ENCODE assay signal across 30 cellular contexts in the genomic region with DNA sequence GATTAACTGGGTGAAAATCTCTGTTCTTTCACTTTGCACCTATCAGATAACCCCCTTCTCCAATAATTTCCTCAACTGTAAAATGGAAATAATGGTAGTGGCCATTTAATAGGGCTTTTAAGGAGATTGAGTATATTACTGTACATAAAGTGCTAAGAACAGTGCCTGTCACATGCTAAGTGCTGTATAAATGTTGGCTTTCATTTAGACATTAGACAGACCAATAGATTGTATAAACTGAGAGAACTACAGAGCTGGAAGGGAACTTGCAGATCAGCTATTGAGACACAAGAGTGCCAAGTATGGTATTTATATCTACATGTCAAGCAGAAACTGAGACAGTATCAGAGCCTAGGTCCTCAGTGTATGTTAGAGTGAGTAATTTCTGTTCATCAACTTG.
"Had no signal": no experiment of that assay in that cellular context is flagged by ENCODE, and none has a peak within 500 bp of the region (broad histone marks: within the 10 kb centered on the region; RNA-seq: fewer than 3 reads in every experiment).

No MANE protein-coding gene starts in this region.

- H3K4me1 ChIP-seq: adrenal gland, body of pancreas, colonic mucosa, gastroesophageal sphincter, heart right ventricle had no signal

- ATAC-seq: activated CD8-positive, alpha-beta T cell treated with anti-CD3 and anti-CD28 coated beads for 36 hours; activated naive CD8-positive, alpha-beta T cell treated with anti-CD3 and anti-CD28 coated beads, Interleukin-2, amount 50 U/mL, for 24 hours; activated T-cell treated with anti-CD3 and anti-CD28 coated beads, Interleukin-2, amount 50 U/mL, for 4 hours; activated T-helper 17 cell treated with anti-CD3 and anti-CD28 coated beads, Interleukin-2, amount 50 U/mL, for 72 hours; body of pancreas; esophagus mucosa; gastroesophageal sphincter; heart right ventricle; WTC11 had no signal

- H3K36me3 ChIP-seq: adrenal gland, cardiac muscle cell, colonic mucosa, gastroesophageal sphincter, heart right ventricle had no signal

- FAIRE-seq: endometrium had no signal

- H3K27me3 ChIP-seq: adrenal gland, body of pancreas, cardiac muscle cell, colonic mucosa, gastroesophageal sphincter, heart right ventricle, hepatocyte had no signal

- H2AFZ ChIP-seq: hepatocyte had no signal

- H3K9me3 ChIP-seq: adrenal gland, body of pancreas, colonic mucosa, gastroesophageal sphincter had no signal

- H3K4me2 ChIP-seq: hepatocyte had no signal

- H3K27ac ChIP-seq: adrenal gland, body of pancreas, cardiac muscle cell, colonic mucosa, gastroesophageal sphincter, heart right ventricle, hepatocyte, VCaP had no signal

- DNase-seq: activated CD4-positive, alpha-beta T cell treated with anti-CD3 and anti-CD28 coated beads for 48 hours; activated CD4-positive, alpha-beta T cell treated with anti-CD3 and anti-CD28 coated beads, Interleukin-2, amount 50 U/mL, for 1 hour; activated CD4-positive, alpha-beta T cell treated with anti-CD3 and anti-CD28 coated beads, Interleukin-2, amount 50 U/mL, for 48 hours; activated CD8-positive, alpha-beta memory T cell treated with anti-CD3 and anti-CD28 coated beads for 24 hours; activated CD8-positive, alpha-beta T cell treated with anti-CD3 and anti-CD28 coated beads for 36 hours; activated effector memory CD4-positive, alpha-beta T cell treated with Interleukin-2 at 50 U/mL for 16 hours; activated gamma-delta T cell treated with Interleukin-2 at 50 U/mL for 16 hours; activated naive CD4-positive, alpha-beta T cell treated with Interleukin-2 at 50 U/mL for 16 hours; activated naive CD8-positive, alpha-beta T cell treated with anti-CD3 and anti-CD28 coated beads for 36 hours; activated naive CD8-positive, alpha-beta T cell treated with anti-CD3 and anti-CD28 coated beads, Interleukin-2, amount 50 U/mL, for 24 hours; activated T-cell treated with anti-CD3 and anti-CD28 coated beads, Interleukin-2, amount 50 U/mL, for 4 hours; adrenal gland; amygdala; aorta; body of pancreas; central memory CD4-positive, alpha-beta T cell; cerebellar nuclear complex; colonic mucosa; effector CD8-positive, alpha-beta T cell; foreskin fibroblast; heart right ventricle; T-helper 2 cell had no signal

- H3K4me3 ChIP-seq: adrenal gland, body of pancreas, cardiac muscle cell, colonic mucosa, gastroesophageal sphincter, heart right ventricle, hepatocyte had no signal

- H3K79me2 ChIP-seq: hepatocyte had no signal
